ENCODE assay signal across 12 cellular contexts in the genomic region with DNA sequence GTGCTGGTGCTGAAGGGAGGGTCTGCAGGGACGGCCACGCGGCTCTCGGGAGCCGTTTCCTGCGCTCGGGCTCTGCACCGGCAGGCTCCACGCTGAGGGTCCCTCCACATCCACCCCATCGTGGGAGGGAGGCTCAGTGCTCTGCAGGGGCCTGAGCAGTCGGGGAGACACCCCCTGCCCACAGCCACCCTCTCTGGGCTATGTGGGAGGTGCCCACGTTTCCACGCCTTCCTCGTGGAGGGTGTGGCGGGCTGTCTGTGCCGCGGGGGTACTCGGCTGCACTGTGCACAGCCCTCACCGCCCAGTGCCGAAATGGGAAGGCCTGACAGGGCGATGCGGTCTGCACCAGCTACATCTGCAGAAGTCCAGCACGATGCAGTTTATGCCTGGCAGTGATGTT. TPM values are rescaled to one million over a fixed set of nuclear protein-coding genes. Genes with fewer than 3 reads are reported as not detected.
A peak's percentile ranks its signal among the peaks of the same experiment; 100 is the strongest.
DNase-seq lines count a peak whose midpoint lies in the region; ATAC-seq and TF ChIP-seq lines count a peak whose summit lies in the region.
"Had no signal": no experiment of that assay in that cellular context is flagged by ENCODE, and none has a peak within 500 bp of the region (broad histone marks: within the 10 kb centered on the region; RNA-seq: fewer than 3 reads in every experiment).

No MANE protein-coding gene starts in this region.

- peaks cover 18% of the 10 kb centered on the region for H3F3A ChIP-seq in MM.1S (ENCODE audit: insufficient read depth, low read length)

- H2AFZ ChIP-seq in KMS-11 (ENCODE audit: low read depth) (no peak overlapping the region), MM.1S (ENCODE audit: low read length) (no peak overlapping the region)
- H2AFZ ChIP-seq: GM23338 had no signal

- peak overlapping the region; percentile 72; the same call in 1 of the 2 replicates for H3K9ac ChIP-seq in KMS-11
- no peak overlapping the region for H3K9ac ChIP-seq in endodermal cell (ENCODE audit: extremely low read depth, low read length, poor library complexity, severe bottlenecking)
- no peak overlapping the region for H3K9ac ChIP-seq in MM.1S (ENCODE audit: low read length)

- no peak for TF ChIP-seq POLR2A in spleen (IDR thresholded peaks at IDR 0.05)

- H3K79me2 ChIP-seq in KMS-11 (ENCODE audit: insufficient read depth, low read depth) (peaks cover 15% of the 10 kb centered on the region; the same call in 1 of the 2 replicates), MM.1S (ENCODE audit: low read length) (peaks cover 16% of the 10 kb centered on the region)

- no peaks in the 10 kb centered on the region for H3K9me3 Mint-ChIP-seq in activated T-cell treated with anti-CD3 and anti-CD28 coated beads, Interleukin-2, amount 50 U/mL, for 4 hours
- no peaks in the 10 kb centered on the region for H3K9me3 Mint-ChIP-seq in endodermal cell
- H3K9me3 Mint-ChIP-seq: GM23338 had no signal

- no peaks in the 10 kb centered on the region for H4K20me1 ChIP-seq in KMS-11 (ENCODE audit: insufficient read depth)
- H4K20me1 ChIP-seq in MM.1S (ENCODE audit: insufficient read depth, low read length): no peaks in the 10 kb centered on the region

- no peak for DNase-seq in activated T-cell treated with anti-CD3 and anti-CD28 coated beads, Interleukin-2, amount 50 U/mL, for 4 hours
- DNase-seq in activated T-cell treated with anti-CD3 and anti-CD28 coated beads for 4 hours (no peak), endodermal cell (no peak), spleen (peak; percentile 76), activated gamma-delta T cell treated with Interleukin-2 at 50 U/mL for 16 hours (no peak), SKM-1 (lab: John Stamatoyannopoulos, UW; ENCODE audit: unreplicated experiment) (no peak), MM.1S (no peak)
- DNase-seq: activated CD4-positive, CD25-positive, alpha-beta regulatory T cell treated with anti-CD3 and anti-CD28 coated beads, Interleukin-2, amount 50 U/mL, for 72 hours; SW 1271 had no signal

- H3K27ac ChIP-seq in KMS-11 (peak overlapping the region; percentile 97), endodermal cell (ENCODE audit: low read depth, low read length) (peak overlapping the region; percentile 36), spleen (peak overlapping the region in 5 of 8 donors; percentile 61 to 88 (median 82)), MM.1S (ENCODE audit: low read length) (no peak overlapping the region)

- H3K9me2 ChIP-seq in MM.1S (replicated peaks; ENCODE audit: insufficient read depth, low read length): no peaks in the 10 kb centered on the region

- peaks cover 74% of the 10 kb centered on the region for H3K4me1 Mint-ChIP-seq in activated T-cell treated with anti-CD3 and anti-CD28 coated beads, Interleukin-2, amount 50 U/mL, for 4 hours (ENCODE audit: low read depth)
- peaks cover 5% of the 10 kb centered on the region for H3K4me1 Mint-ChIP-seq in endodermal cell

- TF ChIP-seq CTCF in KMS-11 (conservative IDR thresholded peaks at IDR 0.05; ENCODE audit: low read depth, low read length) (no peak), endodermal cell (conservative IDR thresholded peaks at IDR 0.05) (no peak), spleen (IDR thresholded peaks at IDR 0.05 in 8 of 11, conservative IDR thresholded peaks at IDR 0.05 in 3 of 11) (no peak), MM.1S (IDR thresholded peaks at IDR 0.05; ENCODE audit: low read length) (no peak)

- H3K36me3 Mint-ChIP-seq in activated T-cell treated with anti-CD3 and anti-CD28 coated beads, Interleukin-2, amount 50 U/mL, for 4 hours (ENCODE audit: insufficient read depth): peaks cover 6% of the 10 kb centered on the region
- H3K36me3 Mint-ChIP-seq in endodermal cell (ENCODE audit: low read depth): peaks cover 4% of the 10 kb centered on the region

- H3K36me3 ChIP-seq in KMS-11 (ENCODE audit: insufficient read depth): no peaks in the 10 kb centered on the region; the same call in 1 of the 2 replicates
- peaks cover 4% of the 10 kb centered on the region for H3K36me3 ChIP-seq in endodermal cell (ENCODE audit: control insufficient read depth, insufficient read depth, low read length)
- H3K36me3 ChIP-seq in spleen: peaks cover 0 to 24% (median 4%) of the 10 kb centered on the region in 6 donors
- H3K36me3 ChIP-seq in MM.1S (replicated peaks; ENCODE audit: insufficient read depth, low read length): no peaks in the 10 kb centered on the region

- peaks cover 71% of the 10 kb centered on the region for H3K4me1 ChIP-seq in KMS-11 (ENCODE audit: low read depth, poor library complexity, severe bottlenecking)
- H3K4me1 ChIP-seq in endodermal cell (ENCODE audit: control insufficient read depth, insufficient read depth, low read length): peaks cover 5% of the 10 kb centered on the region
- H3K4me1 ChIP-seq in spleen: peaks cover 34 to 89% (median 64%) of the 10 kb centered on the region in 6 donors
- H3K4me1 ChIP-seq in MM.1S (ENCODE audit: low read length): peaks cover 24% of the 10 kb centered on the region

- 94 to 97% methylated on average over 9 to 23 of the region's 23 CpGs for WGBS in endodermal cell (ENCODE audit: insufficient coverage in 1 of 2, insufficient read length in 1 of 2), 2 experiments
- WGBS in spleen, 5 donors: 81 to 95% (median 83%) methylated on average over 20 to 23 of the region's 23 CpGs

- H3K9me3 ChIP-seq in endodermal cell (ENCODE audit: control insufficient read depth, low read length) (no peaks in the 10 kb centered on the region), spleen (no peaks in the 10 kb centered on the region), MM.1S (replicated peaks; ENCODE audit: insufficient read depth, low read length) (no peaks in the 10 kb centered on the region)

- H3K27me3 ChIP-seq in KMS-11 (ENCODE audit: insufficient read depth, low read depth) (no peaks in the 10 kb centered on the region), endodermal cell (ENCODE audit: control insufficient read depth, insufficient read depth, low read length, poor library complexity, severe bottlenecking) (no peaks in the 10 kb centered on the region), spleen (replicated peaks in 1 of 7) (no peaks in the 10 kb centered on the region), MM.1S (replicated peaks; ENCODE audit: insufficient read depth, low read length) (no peaks in the 10 kb centered on the region)

- H3K27me3 Mint-ChIP-seq in activated T-cell treated with anti-CD3 and anti-CD28 coated beads, Interleukin-2, amount 50 U/mL, for 4 hours (ENCODE audit: low read depth): no peaks in the 10 kb centered on the region
- H3K27me3 Mint-ChIP-seq in endodermal cell (ENCODE audit: insufficient read depth): no peaks in the 10 kb centered on the region

- H3K4me3 ChIP-seq in KMS-11 (IDR thresholded peaks at IDR 0.05; ENCODE audit: insufficient read depth, low read depth, low read length): no peak overlapping the region
- H3K4me3 ChIP-seq in endodermal cell (ENCODE audit: low read length): no peak overlapping the region
- H3K4me3 ChIP-seq in spleen: no peak overlapping the region
- no peak overlapping the region for H3K4me3 ChIP-seq in MM.1S (ENCODE audit: low read length)
- H3K4me3 ChIP-seq: GM23338 had no signal

- no peak for ATAC-seq in activated T-cell treated with anti-CD3 and anti-CD28 coated beads, Interleukin-2, amount 50 U/mL, for 4 hours
- ATAC-seq: GM23338 had no signal

- intact Hi-C loops in spleen (cut with DNase I; ENCODE audit: low total_unique reads): no loop called here

- H3K4me3 Mint-ChIP-seq in activated T-cell treated with anti-CD3 and anti-CD28 coated beads, Interleukin-2, amount 50 U/mL, for 4 hours: peak overlapping the region; percentile 52
- no peak overlapping the region for H3K4me3 Mint-ChIP-seq in endodermal cell
- H3K4me3 Mint-ChIP-seq: GM23338 had no signal

- no peak overlapping the region for H3K27ac Mint-ChIP-seq in endodermal cell

- peak overlapping the region; percentile 99 for H3K4me2 ChIP-seq in KMS-11
- H3K4me2 ChIP-seq in MM.1S (ENCODE audit: low read depth, low read length): no peak overlapping the region
- H3K4me2 ChIP-seq: GM23338 had no signal

RNA-seq across cellular contexts. Expression of a gene that starts 25.5 kb away (rescaled TPM):
- not detected for total RNA-seq in activated T-cell treated with anti-CD3 and anti-CD28 coated beads, Interleukin-2, amount 50 U/mL, for 4 hours
- total RNA-seq in endodermal cell (not detected), spleen (under 1 TPM in 2 of 7 donors, not detected in 5; 0.12 to 0.13 TPM)
- polyA plus RNA-seq in endodermal cell (2013, experiment 1 of 2): not detected
- polyA plus RNA-seq in endodermal cell (2013, experiment 2 of 2): not detected
- polyA plus RNA-seq in spleen: under 1 TPM; 0.05 to 0.16 (median 0.15) TPM
- total RNA-seq: Daoy had no signal
